18 cellular contexts compared by ENCODE assay signal in genomic region chr5:35736280-35736679, GRCh38.
DNase-seq lines count a peak whose midpoint lies in the region; ATAC-seq and TF ChIP-seq lines count a peak whose summit lies in the region.
"Had no signal": no experiment of that assay in that cellular context is flagged by ENCODE, and none has a peak within 500 bp of the region (broad histone marks: within the 10 kb centered on the region; RNA-seq: fewer than 3 reads in every experiment).

No MANE protein-coding gene starts in this region.

- BruUV-seq in IMR-90 (replicated peaks; lab: Mats Ljungman, UMichigan), result no TSS peak

- no peak for TF ChIP-seq RAD21 in IMR-90 (IDR thresholded peaks at IDR 0.05; ENCODE audit: low read length)

- no peak for TF ChIP-seq CTCF in IMR-90 (conservative IDR thresholded peaks at IDR 0.05; ENCODE audit: low read depth, low read length)
- no peak for TF ChIP-seq CTCF in type B pancreatic cell (conservative IDR thresholded peaks at IDR 0.05)

- no peak for TF ChIP-seq POLR2A in IMR-90 (IDR thresholded peaks at IDR 0.05; ENCODE audit: low read depth, low read length)

- no peaks in the 10 kb centered on the region for H3K79me1 ChIP-seq in IMR-90 (ENCODE audit: low read depth in 1 of 2, low read length in 2 of 2)

- H2BK5ac ChIP-seq in IMR-90 (ENCODE audit: low read depth, low read length, poor library complexity, severe bottlenecking), result no peak overlapping the region

- H3K4me1 Mint-ChIP-seq in activated naive CD4-positive, alpha-beta T cell treated with anti-CD3 and anti-CD28 coated beads, Interleukin-2, amount 50 U/mL, for 24 hours, result peaks cover 31% of the 10 kb centered on the region
- H3K4me1 Mint-ChIP-seq in type B pancreatic cell (ENCODE audit: unreplicated experiment), result no peaks in the 10 kb centered on the region

- peaks cover 14% of the 10 kb centered on the region for H3K36me3 Mint-ChIP-seq in activated naive CD4-positive, alpha-beta T cell treated with anti-CD3 and anti-CD28 coated beads, Interleukin-2, amount 50 U/mL, for 24 hours
- H3K36me3 Mint-ChIP-seq in type B pancreatic cell, result no peaks in the 10 kb centered on the region

- no peak overlapping the region for H4K5ac ChIP-seq in IMR-90 (ENCODE audit: low read depth, low read length)

- no peak for ATAC-seq in IMR-90 (ENCODE audit: low read depth)
- ATAC-seq in GM18520 (IDR thresholded peaks at IDR 0.05; ENCODE audit: unreplicated experiment), result no peak
- ATAC-seq: sciatic nerve, T-cell had no signal

- H4K8ac ChIP-seq in IMR-90 (ENCODE audit: low read depth in 2 of 2, low read length in 2 of 2), result no peak overlapping the region

- H3K9me3 Mint-ChIP-seq in activated naive CD4-positive, alpha-beta T cell treated with anti-CD3 and anti-CD28 coated beads, Interleukin-2, amount 50 U/mL, for 24 hours, result no peaks in the 10 kb centered on the region
- no peaks in the 10 kb centered on the region for H3K9me3 Mint-ChIP-seq in type B pancreatic cell
- H3K9me3 Mint-ChIP-seq: HFFc6 had no signal

- no peaks in the 10 kb centered on the region for H3K36me3 ChIP-seq in IMR-90 (ENCODE audit: control insufficient read depth, insufficient read depth, low read length)
- H3K36me3 ChIP-seq: BLaER1 had no signal

- POLR2A ChIA-PET in IMR-90 (lab: Charles Lee; ENCODE audit: unreplicated experiment), result interaction anchor here (0.6 kb wide), 1 partner anchor 13 kb away, joined by 3 read pairs; no protein-coding TSS in a partner anchor

- H2AK5ac ChIP-seq in IMR-90 (ENCODE audit: low read depth, low read length), result no peak overlapping the region

- H4K91ac ChIP-seq in IMR-90 (ENCODE audit: insufficient read depth, low read depth, low read length), result no peak overlapping the region

- in situ Hi-C loops in IMR-90 (cut with MboI; ENCODE audit: low sequenced_read_pairs), result no loop called here

- no peaks in the 10 kb centered on the region for H3K27me3 Mint-ChIP-seq in activated naive CD4-positive, alpha-beta T cell treated with anti-CD3 and anti-CD28 coated beads, Interleukin-2, amount 50 U/mL, for 24 hours
- no peaks in the 10 kb centered on the region for H3K27me3 Mint-ChIP-seq in type B pancreatic cell
- H3K27me3 Mint-ChIP-seq: T-cell had no signal

- H3K9ac ChIP-seq in IMR-90 (ENCODE audit: low read depth, low read length), result no peak overlapping the region
- H3K9ac ChIP-seq: BLaER1 had no signal

- DNase-seq in ELR (ENCODE audit: low read depth) (peak; percentile 36), IMR-90 (peak; percentile 8), NCI-H510A treated with DMSO at 0.1 percent for 48 hours (lab: John Stamatoyannopoulos, UW) (no peak), type B pancreatic cell (ENCODE audit: extremely low spot score, unreplicated experiment) (no peak)
- DNase-seq in stimulated activated CD4-positive, alpha-beta T cell treated with anti-CD3 and anti-CD28 coated beads, Interleukin-2, amount 100 ng/mL, for 24 hours, result peak; percentile 45 to 47
- DNase-seq in activated effector memory CD4-positive, alpha-beta T cell treated with anti-CD3 and anti-CD28 coated beads, Interleukin-2, amount 50 U/mL, for 16 hours, result no peak
- DNase-seq: activated CD4-positive, CD25-positive, alpha-beta regulatory T cell treated with anti-CD3 and anti-CD28 coated beads, Interleukin-2, amount 50 U/mL, for 72 hours; glutamatergic neuron; HFFc6; islet precursor cell; NCI-H2081; nucleus accumbens; RPMI8226; T-cell had no signal

- CTCF ChIA-PET in IMR-90 (lab: Yijun Ruan, JAX), result no interaction called here

- intact Hi-C loops in IMR-90 (cut with micrococcal nuclease), result no loop called here

- H2BK15ac ChIP-seq in IMR-90 (ENCODE audit: low read depth, low read length), result no peak overlapping the region

- H3K4me2 ChIP-seq in IMR-90 (ENCODE audit: low read depth, low read length), result no peak overlapping the region
- H3K4me2 ChIP-seq: BLaER1 had no signal

- H3K4me3 ChIP-seq in IMR-90 (ENCODE audit: insufficient read depth, low read depth, low read length), result no peak overlapping the region
- H3K4me3 ChIP-seq: BLaER1 had no signal

- no peak overlapping the region for H3K56ac ChIP-seq in IMR-90 (ENCODE audit: extremely low read depth, insufficient read depth, low read length)

- no peak overlapping the region for H3K4me3 Mint-ChIP-seq in activated naive CD4-positive, alpha-beta T cell treated with anti-CD3 and anti-CD28 coated beads, Interleukin-2, amount 50 U/mL, for 24 hours
- H3K4me3 Mint-ChIP-seq in type B pancreatic cell, result no peak overlapping the region
- H3K4me3 Mint-ChIP-seq: HFFc6, T-cell had no signal

- no peaks in the 10 kb centered on the region; the same call in 1 of the 2 replicates for H3K27me3 ChIP-seq in IMR-90 (ENCODE audit: control insufficient read depth, insufficient read depth, low read length)
- H3K27me3 ChIP-seq: BLaER1 had no signal

- H2BK120ac ChIP-seq in IMR-90 (ENCODE audit: low read depth, low read length), result no peak overlapping the region

- H3K4me1 ChIP-seq in IMR-90 (ENCODE audit: control insufficient read depth, insufficient read depth, low read length), result no peaks in the 10 kb centered on the region
- H3K4me1 ChIP-seq: BLaER1 had no signal

- no peak overlapping the region for H3K18ac ChIP-seq in IMR-90 (ENCODE audit: low read depth, low read length)

- H4K20me1 ChIP-seq in IMR-90 (ENCODE audit: insufficient read depth, low read length), result no peaks in the 10 kb centered on the region
- H4K20me1 ChIP-seq: BLaER1 had no signal

- no peaks in the 10 kb centered on the region for H3K9me1 ChIP-seq in IMR-90 (ENCODE audit: insufficient read depth, low read length)

- no peak overlapping the region for H3K4ac ChIP-seq in IMR-90 (ENCODE audit: low read depth, low read length)

- no peak overlapping the region for H2BK20ac ChIP-seq in IMR-90 (ENCODE audit: low read depth, low read length)

- H3K27ac ChIP-seq in IMR-90 (ENCODE audit: insufficient read depth, low read length), result no peak overlapping the region
- H3K27ac ChIP-seq: BLaER1 had no signal

- no peak overlapping the region for H3K23ac ChIP-seq in IMR-90 (ENCODE audit: low read depth, low read length)

- dilution Hi-C loops in IMR-90 (cut with HindIII; ENCODE audit: low sequenced_read_pairs, unreplicated experiment), result no loop called here

- no peak overlapping the region for H3K14ac ChIP-seq in IMR-90 (replicated peaks; ENCODE audit: low read depth, low read length)

- no peak overlapping the region for H2AFZ ChIP-seq in IMR-90 (replicated peaks; ENCODE audit: low read length, poor library complexity)

- H3K9me3 ChIP-seq in IMR-90 (ENCODE audit: control insufficient read depth, insufficient read depth, low read length), result no peaks in the 10 kb centered on the region

- no peak overlapping the region for H2AK9ac ChIP-seq in IMR-90 (replicated peaks; ENCODE audit: low read depth, low read length, poor library complexity)

- peak overlapping the region; percentile 92 for H3K27ac Mint-ChIP-seq in activated naive CD4-positive, alpha-beta T cell treated with anti-CD3 and anti-CD28 coated beads, Interleukin-2, amount 50 U/mL, for 24 hours
- no peak overlapping the region for H3K27ac Mint-ChIP-seq in type B pancreatic cell
- H3K27ac Mint-ChIP-seq: HFFc6, T-cell had no signal

TF ChIP-seq in IMR-90, 13 proteins besides CTCF, POLR2A, EP300 and RAD21:
- TF ChIP-seq RCOR1 (IDR thresholded peaks at IDR 0.05; ENCODE audit: insufficient replicate concordance, low read length), result no peak
- no peak for TF ChIP-seq MAFK (IDR thresholded peaks at IDR 0.05; ENCODE audit: low read depth, low read length)
- TF ChIP-seq MXI1 (IDR thresholded peaks at IDR 0.05; ENCODE audit: borderline replicate concordance, low read depth, low read length), result no peak
- TF ChIP-seq CEBPB (IDR thresholded peaks at IDR 0.05; ENCODE audit: low read depth, low read length), result no peak
- TF ChIP-seq RFX5 (IDR thresholded peaks at IDR 0.05; ENCODE audit: low read depth, low read length), result no peak
- TF ChIP-seq NFE2L2 (IDR thresholded peaks at IDR 0.05; ENCODE audit: low read depth, low read length), result no peak
- TF ChIP-seq MAZ (IDR thresholded peaks at IDR 0.05; ENCODE audit: borderline replicate concordance, low read depth, low read length), result no peak
- TF ChIP-seq ELK1 (IDR thresholded peaks at IDR 0.05; ENCODE audit: borderline replicate concordance, low read depth, low read length), result no peak
- no peak for TF ChIP-seq SMC3 (IDR thresholded peaks at IDR 0.05; ENCODE audit: low read depth, low read length)
- TF ChIP-seq USF2 (IDR thresholded peaks at IDR 0.05; ENCODE audit: low read depth, low read length), result no peak
- TF ChIP-seq BHLHE40 (IDR thresholded peaks at IDR 0.05; ENCODE audit: low read depth, low read length), result no peak
- TF ChIP-seq CHD1 (IDR thresholded peaks at IDR 0.05; ENCODE audit: low read depth, low read length), result no peak
TF ChIP-seq in IMR-90: peak in this region for 0.

Comparison
In these comparisons a context has a peak if more than half of its experiments do, and no peak if none do; other contexts are left out.
1. DNase-seq: peak in ELR (single experiment), IMR-90 (single experiment) and stimulated activated CD4-positive, alpha-beta T cell treated with anti-CD3 and anti-CD28 coated beads, Interleukin-2, amount 100 ng/mL, for 24 hours (2 of 2); none in NCI-H510A treated with DMSO at 0.1 percent for 48 hours (single experiment), type B pancreatic cell (single experiment) and activated effector memory CD4-positive, alpha-beta T cell treated with anti-CD3 and anti-CD28 coated beads, Interleukin-2, amount 50 U/mL, for 16 hours (single experiment).